Comparison of ENCODE assay signal across 17 cellular contexts in genomic region chr1:234369784-234370183, GRCh38. TPM values are rescaled to one million over a fixed set of nuclear protein-coding genes. Genes with fewer than 3 reads are reported as not detected.
DNase-seq lines count a peak whose midpoint lies in the region; ATAC-seq and TF ChIP-seq lines count a peak whose summit lies in the region.
"Had no signal": no experiment of that assay in that cellular context is flagged by ENCODE, and none has a peak within 500 bp of the region (broad histone marks: within the 10 kb centered on the region; RNA-seq: fewer than 3 reads in every experiment).

No MANE protein-coding gene starts in this region.

- DNase-seq in activated naive CD4-positive, alpha-beta T cell treated with anti-CD3 and anti-CD28 coated beads, Interleukin-2, amount 50 U/mL, for 72 hours (ENCODE audit: low spot score in 2 of 2): no peak
- DNase-seq in NB4 (ENCODE audit: low read depth) (peak; percentile 19), cardiac fibroblast (ENCODE audit: low read depth in 2 of 2) (peak; percentile 26 to 72), osteoblast (ENCODE audit: insufficient read length, low spot score, missing footprints) (no peak), omental fat pad (ENCODE audit: low spot score) (no peak)
- DNase-seq: activated CD4-positive, alpha-beta T cell treated with anti-CD3 and anti-CD28 coated beads, Interleukin-2, amount 10 ng/mL, durations not matched to agents 7 days and 5 days; activated T-cell treated with anti-CD3 and anti-CD28 coated beads, Interleukin-2, amount 50 U/mL, for 72 hours; anterior cingulate cortex; dermis blood vessel endothelial cell; GOT3; NCI-H1694 treated with DMSO at 0.1 percent for 48 hours; NCI-H524; small intestine had no signal

- H3K27ac Mint-ChIP-seq in activated naive CD4-positive, alpha-beta T cell treated with anti-CD3 and anti-CD28 coated beads, Interleukin-2, amount 50 U/mL, for 24 hours: peak overlapping the region; percentile 81
- no peak overlapping the region for H3K27ac Mint-ChIP-seq in activated naive CD4-positive, alpha-beta T cell treated with anti-CD3 and anti-CD28 coated beads, Interleukin-2, amount 50 U/mL, for 72 hours
- H3K27ac Mint-ChIP-seq: activated CD4-positive, alpha-beta T cell treated with anti-CD3 and anti-CD28 coated beads, Interleukin-2, amount 10 ng/mL, durations not matched to agents 7 days and 5 days had no signal

- H3K27me3 Mint-ChIP-seq in activated naive CD4-positive, alpha-beta T cell treated with anti-CD3 and anti-CD28 coated beads, Interleukin-2, amount 50 U/mL, for 24 hours: no peaks in the 10 kb centered on the region

- H3K4me2 ChIP-seq in osteoblast (ENCODE audit: insufficient read depth, low read length): peak overlapping the region; percentile 9

- no peaks in the 10 kb centered on the region for H3K27me3 ChIP-seq in osteoblast (ENCODE audit: insufficient read depth, low read length)

- H3K36me3 ChIP-seq in osteoblast (ENCODE audit: insufficient read depth, low read length): no peaks in the 10 kb centered on the region
- H3K36me3 ChIP-seq: neutrophil had no signal

- H3K4me3 ChIP-seq in NB4 (ENCODE audit: low read depth, low read length) (no peak overlapping the region), cardiac fibroblast (replicated peaks in 1 of 2; ENCODE audit: low read depth in 2 of 2, low read length in 2 of 2) (no peak overlapping the region), osteoblast (ENCODE audit: insufficient read depth, low read length) (no peak overlapping the region)

- H3K4me1 ChIP-seq in osteoblast (ENCODE audit: insufficient read depth, low read length): peaks cover 18% of the 10 kb centered on the region

- H2AFZ ChIP-seq in osteoblast (ENCODE audit: low read length): no peak overlapping the region

- ATAC-seq in activated naive CD4-positive, alpha-beta T cell treated with anti-CD3 and anti-CD28 coated beads, Interleukin-2, amount 50 U/mL, for 72 hours: no peak
- ATAC-seq in omental fat pad (ENCODE audit: low FRiP score): no peak
- ATAC-seq in GM21528 (IDR thresholded peaks at IDR 0.05; ENCODE audit: low FRiP score, unreplicated experiment): no peak
- ATAC-seq in HG03175 (IDR thresholded peaks at IDR 0.05; ENCODE audit: unreplicated experiment): no peak
- ATAC-seq: activated T-cell treated with anti-CD3 and anti-CD28 coated beads, Interleukin-2, amount 50 U/mL, for 72 hours had no signal

- H4K20me1 ChIP-seq in osteoblast (ENCODE audit: insufficient read depth, low read length): no peaks in the 10 kb centered on the region

- peaks cover 46% of the 10 kb centered on the region for H3K4me1 Mint-ChIP-seq in activated naive CD4-positive, alpha-beta T cell treated with anti-CD3 and anti-CD28 coated beads, Interleukin-2, amount 50 U/mL, for 24 hours

- TF ChIP-seq CTCF in NB4 (IDR thresholded peaks at IDR 0.05; ENCODE audit: low read depth, low read length) (no peak), cardiac fibroblast (IDR thresholded peaks at IDR 0.05; ENCODE audit: low read depth, low read length) (no peak), osteoblast (IDR thresholded peaks at IDR 0.05; ENCODE audit: extremely low read depth, low read depth, low read length) (no peak), omental fat pad (IDR thresholded peaks at IDR 0.05) (no peak)

- H3K4me3 Mint-ChIP-seq in activated naive CD4-positive, alpha-beta T cell treated with anti-CD3 and anti-CD28 coated beads, Interleukin-2, amount 50 U/mL, for 24 hours: no peak overlapping the region
- H3K4me3 Mint-ChIP-seq: activated CD4-positive, alpha-beta T cell treated with anti-CD3 and anti-CD28 coated beads, Interleukin-2, amount 10 ng/mL, durations not matched to agents 7 days and 5 days had no signal

- H3K79me2 ChIP-seq in osteoblast (ENCODE audit: insufficient read depth, low read length): peaks cover 17% of the 10 kb centered on the region

- no peaks in the 10 kb centered on the region for H3K9me3 Mint-ChIP-seq in activated naive CD4-positive, alpha-beta T cell treated with anti-CD3 and anti-CD28 coated beads, Interleukin-2, amount 50 U/mL, for 24 hours
- H3K9me3 Mint-ChIP-seq in activated naive CD4-positive, alpha-beta T cell treated with anti-CD3 and anti-CD28 coated beads, Interleukin-2, amount 50 U/mL, for 72 hours: no peaks in the 10 kb centered on the region
- H3K9me3 Mint-ChIP-seq: activated CD4-positive, alpha-beta T cell treated with anti-CD3 and anti-CD28 coated beads, Interleukin-2, amount 10 ng/mL, durations not matched to agents 7 days and 5 days; activated T-cell treated with anti-CD3 and anti-CD28 coated beads, Interleukin-2, amount 50 U/mL, for 72 hours had no signal

- H3K27ac ChIP-seq in osteoblast (ENCODE audit: low read depth, low read length): no peak overlapping the region
- H3K27ac ChIP-seq: neutrophil had no signal

- no peak for TF ChIP-seq POLR2A in NB4 (IDR thresholded peaks at IDR 0.05; ENCODE audit: extremely low read depth, insufficient read length)

- H3K9me3 ChIP-seq in osteoblast (ENCODE audit: low read depth, low read length): no peaks in the 10 kb centered on the region
- H3K9me3 ChIP-seq: neutrophil had no signal

- no peaks in the 10 kb centered on the region for H3K36me3 Mint-ChIP-seq in activated naive CD4-positive, alpha-beta T cell treated with anti-CD3 and anti-CD28 coated beads, Interleukin-2, amount 50 U/mL, for 24 hours
- H3K36me3 Mint-ChIP-seq in activated naive CD4-positive, alpha-beta T cell treated with anti-CD3 and anti-CD28 coated beads, Interleukin-2, amount 50 U/mL, for 72 hours: peaks cover 20% of the 10 kb centered on the region in 2 donors

RNA-seq across cellular contexts. Expression of gene COA6, which starts 3.5 kb away (rescaled TPM):
- 10 to 100 TPM; 58.9 to 79.4 TPM for total RNA-seq in activated naive CD4-positive, alpha-beta T cell treated with anti-CD3 and anti-CD28 coated beads, Interleukin-2, amount 50 U/mL, for 72 hours
- total RNA-seq in osteoblast (11.8 and 20.3 TPM in 2 replicates), omental fat pad (10 to 100 TPM; 15.3 to 21.8 (median 15.8) TPM)

Comparison
In these comparisons a context has a peak if more than half of its experiments do, and no peak if none do; other contexts are left out.
1. DNase-seq: peak in NB4 (single experiment) and cardiac fibroblast (2 of 2); none in activated naive CD4-positive, alpha-beta T cell treated with anti-CD3 and anti-CD28 coated beads, Interleukin-2, amount 50 U/mL, for 72 hours (0 of 2), osteoblast (single experiment) and omental fat pad (single experiment).